In the genomic region with DNA sequence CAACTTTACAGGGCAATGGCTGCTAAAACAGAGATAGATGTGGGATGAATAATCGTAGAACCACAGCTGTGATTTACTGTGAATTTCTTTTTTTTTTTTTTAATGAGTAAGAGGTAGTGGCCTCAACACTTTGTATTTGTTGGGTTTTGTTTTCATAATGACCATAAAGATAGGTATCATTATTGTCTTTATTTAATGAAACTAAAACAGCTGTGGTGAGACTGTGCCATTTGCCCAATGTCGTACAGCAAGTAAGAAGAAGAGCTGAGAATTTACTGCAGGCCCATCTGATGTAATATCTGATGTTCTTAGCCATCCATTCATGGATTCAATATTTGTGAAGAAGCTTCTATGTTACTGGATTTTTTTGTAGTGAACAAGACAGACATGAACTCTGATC, we compare ENCODE assay signal across 24 cellular contexts.
"Had no signal": no experiment of that assay in that cellular context is flagged by ENCODE, and none has a peak within 500 bp of the region (broad histone marks: within the 10 kb centered on the region; RNA-seq: fewer than 3 reads in every experiment).

No MANE protein-coding gene starts in this region.

- H3K4me1 ChIP-seq: colonic mucosa, esophagus muscularis mucosa, esophagus squamous epithelium, foreskin keratinocyte, gastrocnemius medialis, gastroesophageal sphincter, heart left ventricle, heart right ventricle had no signal

- H3K27ac ChIP-seq: colonic mucosa, coronary artery, dorsolateral prefrontal cortex, epithelial cell of prostate, esophagus muscularis mucosa, esophagus squamous epithelium, foreskin keratinocyte, gastrocnemius medialis, gastroesophageal sphincter, heart left ventricle, heart right ventricle had no signal

- ATAC-seq: effector memory CD8-positive, alpha-beta T cell; esophagus mucosa; foreskin keratinocyte; gastrocnemius medialis; gastroesophageal sphincter; heart left ventricle; heart right ventricle had no signal

- H3K27me3 ChIP-seq: colonic mucosa, dorsolateral prefrontal cortex, esophagus muscularis mucosa, esophagus squamous epithelium, foreskin keratinocyte, gastrocnemius medialis, gastroesophageal sphincter, heart left ventricle, heart right ventricle had no signal

- H3K9me3 ChIP-seq: colonic mucosa, esophagus muscularis mucosa, esophagus squamous epithelium, gastrocnemius medialis, gastroesophageal sphincter, heart left ventricle, heart right ventricle had no signal

- H3K4me3 ChIP-seq: colonic mucosa, coronary artery, dorsolateral prefrontal cortex, esophagus muscularis mucosa, esophagus squamous epithelium, gastrocnemius medialis, gastroesophageal sphincter, heart left ventricle, heart right ventricle had no signal

- DNase-seq: colonic mucosa; cortex of kidney; dermis blood vessel endothelial cell; dorsolateral prefrontal cortex; effector CD4-positive, alpha-beta T cell; effector CD8-positive, alpha-beta T cell; effector memory CD4-positive, alpha-beta T cell; effector memory CD8-positive, alpha-beta T cell; endodermal cell; erythroblast; esophagus squamous epithelium; foreskin fibroblast; foreskin keratinocyte; foreskin melanocyte; gastrocnemius medialis; glutamatergic neuron; head of caudate nucleus; heart left ventricle; heart right ventricle had no signal

- H3K36me3 ChIP-seq: colonic mucosa, esophagus muscularis mucosa, esophagus squamous epithelium, gastrocnemius medialis, gastroesophageal sphincter, heart left ventricle, heart right ventricle had no signal
